2 cellular contexts compared by ENCODE assay signal in the genomic region with DNA sequence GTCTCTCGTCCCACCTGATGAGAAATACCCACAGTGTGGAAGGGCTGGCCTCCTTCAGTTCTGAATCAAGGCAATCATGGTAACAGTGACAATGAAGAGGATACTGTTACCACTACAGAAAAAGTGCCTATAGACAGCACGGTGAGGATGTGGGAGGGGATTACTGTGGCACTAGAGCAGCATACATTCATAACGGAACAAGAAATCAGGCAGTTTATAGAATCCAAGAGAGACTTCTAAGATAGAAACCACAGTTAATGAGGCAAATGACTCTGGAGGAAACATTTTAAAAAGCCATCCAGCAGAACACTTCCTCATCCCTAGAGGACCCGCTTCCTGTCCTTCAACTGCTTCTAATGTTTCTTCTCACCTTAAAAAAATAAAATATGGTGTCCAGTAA.
A peak's percentile ranks its signal among the peaks of the same experiment; 100 is the strongest.
TF ChIP-seq lines count a peak whose summit lies in the region.

No MANE protein-coding gene starts in this region.

TF ChIP-seq in GM12891, 5 proteins besides CTCF, POLR2A, EP300 and RAD21:
- TF ChIP-seq SPI1 (IDR thresholded peaks at IDR 0.05; ENCODE audit: low read depth, low read length) (peak; percentile 73), PAX5 (IDR thresholded peaks at IDR 0.05; ENCODE audit: insufficient read depth, low read length, severe bottlenecking) (no peak)

TF ChIP-seq in GM12878, 131 proteins besides CTCF, POLR2A, EP300 and RAD21:
- TF ChIP-seq POU2F2 (IDR thresholded peaks at IDR 0.05; ENCODE audit: borderline replicate concordance, low read depth, low read length) (no peak), CREM (IDR thresholded peaks at IDR 0.05; ENCODE audit: low read depth) (peak; percentile 33; the same call in 1 of the 2 replicates), JUNB (IDR thresholded peaks at IDR 0.05) (peak; percentile 85), ETV6 (conservative IDR thresholded peaks at IDR 0.05 in 1 of 2, IDR thresholded peaks at IDR 0.05 in 1 of 2; ENCODE audit: borderline replicate concordance in 1 of 2, low read depth in 1 of 2) (peak in 1 of 2 experiments; percentile 96; a peak in 2 of 4 replicates), RUNX3 (IDR thresholded peaks at IDR 0.05; ENCODE audit: low read length) (peak; percentile 90), DPF2 (IDR thresholded peaks at IDR 0.05) (peak; percentile 60), EED (IDR thresholded peaks at IDR 0.05; ENCODE audit: low read depth) (peak; percentile 76), CBX5 (IDR thresholded peaks at IDR 0.05; ENCODE audit: low read depth) (0 out of 2 replicates have a peak, but pooled peaks have one; percentile 75), BRCA1 (IDR thresholded peaks at IDR 0.05; ENCODE audit: low read depth, low read length) (no peak), ATF7 (IDR thresholded peaks at IDR 0.05; ENCODE audit: low read depth) (0 out of 2 replicates have a peak, but pooled peaks have one; percentile 19), CBX3 (IDR thresholded peaks at IDR 0.05; ENCODE audit: borderline replicate concordance, low read depth) (no peak), IKZF2 (IDR thresholded peaks at IDR 0.05) (peak; percentile 54 to 77), CHD2 (IDR thresholded peaks at IDR 0.05; ENCODE audit: borderline replicate concordance, low read depth, low read length) (no peak), GABPA (IDR thresholded peaks at IDR 0.05; ENCODE audit: low read depth) (peak; percentile 49; the same call in 1 of the 2 replicates), MTA3 (IDR thresholded peaks at IDR 0.05; ENCODE audit: borderline replicate concordance, low read length) (peak; percentile 29; the same call in 1 of the 2 replicates), IRF4 (IDR thresholded peaks at IDR 0.05; ENCODE audit: low read depth, low read length) (peak; percentile 56; the same call in 1 of the 2 replicates), SPI1 (IDR thresholded peaks at IDR 0.05; ENCODE audit: borderline replicate concordance, insufficient read depth, low read depth, low read length) (peak; percentile 65; the same call in 1 of the 2 replicates), SIX5 (IDR thresholded peaks at IDR 0.05; ENCODE audit: low read depth, low read length, severe bottlenecking) (no peak), FOXM1 (IDR thresholded peaks at IDR 0.05; ENCODE audit: low read depth, low read length) (peak; percentile 45; the same call in 1 of the 2 replicates), CREB1 (IDR thresholded peaks at IDR 0.05; ENCODE audit: low read depth) (0 out of 2 replicates have a peak, but pooled peaks have one; percentile 7), MEF2A (IDR thresholded peaks at IDR 0.05; ENCODE audit: insufficient read depth, low read depth, low read length) (0 out of 2 replicates have a peak, but pooled peaks have one; percentile 28), NBN (IDR thresholded peaks at IDR 0.05) (0 out of 2 replicates have a peak, but pooled peaks have one; percentile 38), IKZF1 (conservative IDR thresholded peaks at IDR 0.05) (peak; percentile 79), RB1 (IDR thresholded peaks at IDR 0.05; ENCODE audit: borderline replicate concordance) (no peak), PML (IDR thresholded peaks at IDR 0.05; ENCODE audit: low read length) (peak; percentile 46; the same call in 1 of the 2 replicates), PAX5 (IDR thresholded peaks at IDR 0.05; ENCODE audit: borderline replicate concordance, low read depth, low read length) (no peak), NFIC (IDR thresholded peaks at IDR 0.05; ENCODE audit: low read depth, low read length) (peak; percentile 70), POLR2AphosphoS2 (IDR thresholded peaks at IDR 0.05; ENCODE audit: low read depth, low read length) (0 out of 2 replicates have a peak, but pooled peaks have one; percentile 34), MTA2 (IDR thresholded peaks at IDR 0.05; ENCODE audit: low read depth) (peak; percentile 75), BCL11A (IDR thresholded peaks at IDR 0.05; ENCODE audit: low read depth, low read length) (peak; percentile 70)
- TF ChIP-seq, protein P1, sequence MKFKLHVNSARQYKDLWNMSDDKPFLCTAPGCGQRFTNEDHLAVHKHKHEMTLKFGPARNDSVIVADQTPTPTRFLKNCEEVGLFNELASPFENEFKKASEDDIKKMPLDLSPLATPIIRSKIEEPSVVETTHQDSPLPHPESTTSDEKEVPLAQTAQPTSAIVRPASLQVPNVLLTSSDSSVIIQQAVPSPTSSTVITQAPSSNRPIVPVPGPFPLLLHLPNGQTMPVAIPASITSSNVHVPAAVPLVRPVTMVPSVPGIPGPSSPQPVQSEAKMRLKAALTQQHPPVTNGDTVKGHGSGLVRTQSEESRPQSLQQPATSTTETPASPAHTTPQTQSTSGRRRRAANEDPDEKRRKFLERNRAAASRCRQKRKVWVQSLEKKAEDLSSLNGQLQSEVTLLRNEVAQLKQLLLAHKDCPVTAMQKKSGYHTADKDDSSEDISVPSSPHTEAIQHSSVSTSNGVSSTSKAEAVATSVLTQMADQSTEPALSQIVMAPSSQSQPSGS (IDR thresholded peaks at IDR 0.05; ENCODE audit: low read length), result peak; percentile 47; the same call in 1 of the 2 replicates
- TF ChIP-seq, protein P2, sequence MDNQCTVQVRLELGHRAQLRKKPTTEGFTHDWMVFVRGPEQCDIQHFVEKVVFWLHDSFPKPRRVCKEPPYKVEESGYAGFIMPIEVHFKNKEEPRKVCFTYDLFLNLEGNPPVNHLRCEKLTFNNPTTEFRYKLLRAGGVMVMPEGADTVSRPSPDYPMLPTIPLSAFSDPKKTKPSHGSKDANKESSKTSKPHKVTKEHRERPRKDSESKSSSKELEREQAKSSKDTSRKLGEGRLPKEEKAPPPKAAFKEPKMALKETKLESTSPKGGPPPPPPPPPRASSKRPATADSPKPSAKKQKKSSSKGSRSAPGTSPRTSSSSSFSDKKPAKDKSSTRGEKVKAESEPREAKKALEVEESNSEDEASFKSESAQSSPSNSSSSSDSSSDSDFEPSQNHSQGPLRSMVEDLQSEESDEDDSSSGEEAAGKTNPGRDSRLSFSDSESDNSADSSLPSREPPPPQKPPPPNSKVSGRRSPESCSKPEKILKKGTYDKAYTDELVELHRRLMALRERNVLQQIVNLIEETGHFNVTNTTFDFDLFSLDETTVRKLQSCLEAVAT (IDR thresholded peaks at IDR 0.05), result no peak
- TF ChIP-seq, protein P3, sequence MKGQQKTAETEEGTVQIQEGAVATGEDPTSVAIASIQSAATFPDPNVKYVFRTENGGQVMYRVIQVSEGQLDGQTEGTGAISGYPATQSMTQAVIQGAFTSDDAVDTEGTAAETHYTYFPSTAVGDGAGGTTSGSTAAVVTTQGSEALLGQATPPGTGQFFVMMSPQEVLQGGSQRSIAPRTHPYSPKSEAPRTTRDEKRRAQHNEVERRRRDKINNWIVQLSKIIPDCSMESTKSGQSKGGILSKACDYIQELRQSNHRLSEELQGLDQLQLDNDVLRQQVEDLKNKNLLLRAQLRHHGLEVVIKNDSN (IDR thresholded peaks at IDR 0.05; ENCODE audit: borderline replicate concordance, extremely low read length, insufficient read depth, low read depth, low read length), result no peak
- TF ChIP-seq, protein P4, sequence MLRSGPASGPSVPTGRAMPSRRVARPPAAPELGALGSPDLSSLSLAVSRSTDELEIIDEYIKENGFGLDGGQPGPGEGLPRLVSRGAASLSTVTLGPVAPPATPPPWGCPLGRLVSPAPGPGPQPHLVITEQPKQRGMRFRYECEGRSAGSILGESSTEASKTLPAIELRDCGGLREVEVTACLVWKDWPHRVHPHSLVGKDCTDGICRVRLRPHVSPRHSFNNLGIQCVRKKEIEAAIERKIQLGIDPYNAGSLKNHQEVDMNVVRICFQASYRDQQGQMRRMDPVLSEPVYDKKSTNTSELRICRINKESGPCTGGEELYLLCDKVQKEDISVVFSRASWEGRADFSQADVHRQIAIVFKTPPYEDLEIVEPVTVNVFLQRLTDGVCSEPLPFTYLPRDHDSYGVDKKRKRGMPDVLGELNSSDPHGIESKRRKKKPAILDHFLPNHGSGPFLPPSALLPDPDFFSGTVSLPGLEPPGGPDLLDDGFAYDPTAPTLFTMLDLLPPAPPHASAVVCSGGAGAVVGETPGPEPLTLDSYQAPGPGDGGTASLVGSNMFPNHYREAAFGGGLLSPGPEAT (IDR thresholded peaks at IDR 0.05; ENCODE audit: low read depth), result 0 out of 2 replicates have a peak, but pooled peaks have one; percentile 45
- TF ChIP-seq, protein P5, sequence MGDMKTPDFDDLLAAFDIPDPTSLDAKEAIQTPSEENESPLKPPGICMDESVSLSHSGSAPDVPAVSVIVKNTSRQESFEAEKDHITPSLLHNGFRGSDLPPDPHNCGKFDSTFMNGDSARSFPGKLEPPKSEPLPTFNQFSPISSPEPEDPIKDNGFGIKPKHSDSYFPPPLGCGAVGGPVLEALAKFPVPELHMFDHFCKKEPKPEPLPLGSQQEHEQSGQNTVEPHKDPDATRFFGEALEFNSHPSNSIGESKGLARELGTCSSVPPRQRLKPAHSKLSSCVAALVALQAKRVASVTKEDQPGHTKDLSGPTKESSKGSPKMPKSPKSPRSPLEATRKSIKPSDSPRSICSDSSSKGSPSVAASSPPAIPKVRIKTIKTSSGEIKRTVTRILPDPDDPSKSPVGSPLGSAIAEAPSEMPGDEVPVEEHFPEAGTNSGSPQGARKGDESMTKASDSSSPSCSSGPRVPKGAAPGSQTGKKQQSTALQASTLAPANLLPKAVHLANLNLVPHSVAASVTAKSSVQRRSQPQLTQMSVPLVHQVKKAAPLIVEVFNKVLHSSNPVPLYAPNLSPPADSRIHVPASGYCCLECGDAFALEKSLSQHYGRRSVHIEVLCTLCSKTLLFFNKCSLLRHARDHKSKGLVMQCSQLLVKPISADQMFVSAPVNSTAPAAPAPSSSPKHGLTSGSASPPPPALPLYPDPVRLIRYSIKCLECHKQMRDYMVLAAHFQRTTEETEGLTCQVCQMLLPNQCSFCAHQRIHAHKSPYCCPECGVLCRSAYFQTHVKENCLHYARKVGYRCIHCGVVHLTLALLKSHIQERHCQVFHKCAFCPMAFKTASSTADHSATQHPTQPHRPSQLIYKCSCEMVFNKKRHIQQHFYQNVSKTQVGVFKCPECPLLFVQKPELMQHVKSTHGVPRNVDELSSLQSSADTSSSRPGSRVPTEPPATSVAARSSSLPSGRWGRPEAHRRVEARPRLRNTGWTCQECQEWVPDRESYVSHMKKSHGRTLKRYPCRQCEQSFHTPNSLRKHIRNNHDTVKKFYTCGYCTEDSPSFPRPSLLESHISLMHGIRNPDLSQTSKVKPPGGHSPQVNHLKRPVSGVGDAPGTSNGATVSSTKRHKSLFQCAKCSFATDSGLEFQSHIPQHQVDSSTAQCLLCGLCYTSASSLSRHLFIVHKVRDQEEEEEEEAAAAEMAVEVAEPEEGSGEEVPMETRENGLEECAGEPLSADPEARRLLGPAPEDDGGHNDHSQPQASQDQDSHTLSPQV (IDR thresholded peaks at IDR 0.05), result no peak
- TF ChIP-seq, protein P6, sequence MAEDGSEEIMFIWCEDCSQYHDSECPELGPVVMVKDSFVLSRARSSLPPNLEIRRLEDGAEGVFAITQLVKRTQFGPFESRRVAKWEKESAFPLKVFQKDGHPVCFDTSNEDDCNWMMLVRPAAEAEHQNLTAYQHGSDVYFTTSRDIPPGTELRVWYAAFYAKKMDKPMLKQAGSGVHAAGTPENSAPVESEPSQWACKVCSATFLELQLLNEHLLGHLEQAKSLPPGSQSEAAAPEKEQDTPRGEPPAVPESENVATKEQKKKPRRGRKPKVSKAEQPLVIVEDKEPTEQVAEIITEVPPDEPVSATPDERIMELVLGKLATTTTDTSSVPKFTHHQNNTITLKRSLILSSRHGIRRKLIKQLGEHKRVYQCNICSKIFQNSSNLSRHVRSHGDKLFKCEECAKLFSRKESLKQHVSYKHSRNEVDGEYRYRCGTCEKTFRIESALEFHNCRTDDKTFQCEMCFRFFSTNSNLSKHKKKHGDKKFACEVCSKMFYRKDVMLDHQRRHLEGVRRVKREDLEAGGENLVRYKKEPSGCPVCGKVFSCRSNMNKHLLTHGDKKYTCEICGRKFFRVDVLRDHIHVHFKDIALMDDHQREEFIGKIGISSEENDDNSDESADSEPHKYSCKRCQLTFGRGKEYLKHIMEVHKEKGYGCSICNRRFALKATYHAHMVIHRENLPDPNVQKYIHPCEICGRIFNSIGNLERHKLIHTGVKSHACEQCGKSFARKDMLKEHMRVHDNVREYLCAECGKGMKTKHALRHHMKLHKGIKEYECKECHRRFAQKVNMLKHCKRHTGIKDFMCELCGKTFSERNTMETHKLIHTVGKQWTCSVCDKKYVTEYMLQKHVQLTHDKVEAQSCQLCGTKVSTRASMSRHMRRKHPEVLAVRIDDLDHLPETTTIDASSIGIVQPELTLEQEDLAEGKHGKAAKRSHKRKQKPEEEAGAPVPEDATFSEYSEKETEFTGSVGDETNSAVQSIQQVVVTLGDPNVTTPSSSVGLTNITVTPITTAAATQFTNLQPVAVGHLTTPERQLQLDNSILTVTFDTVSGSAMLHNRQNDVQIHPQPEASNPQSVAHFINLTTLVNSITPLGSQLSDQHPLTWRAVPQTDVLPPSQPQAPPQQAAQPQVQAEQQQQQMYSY (CRISPR knock-in tag; IDR thresholded peaks at IDR 0.05), result no peak
- TF ChIP-seq, protein P7, sequence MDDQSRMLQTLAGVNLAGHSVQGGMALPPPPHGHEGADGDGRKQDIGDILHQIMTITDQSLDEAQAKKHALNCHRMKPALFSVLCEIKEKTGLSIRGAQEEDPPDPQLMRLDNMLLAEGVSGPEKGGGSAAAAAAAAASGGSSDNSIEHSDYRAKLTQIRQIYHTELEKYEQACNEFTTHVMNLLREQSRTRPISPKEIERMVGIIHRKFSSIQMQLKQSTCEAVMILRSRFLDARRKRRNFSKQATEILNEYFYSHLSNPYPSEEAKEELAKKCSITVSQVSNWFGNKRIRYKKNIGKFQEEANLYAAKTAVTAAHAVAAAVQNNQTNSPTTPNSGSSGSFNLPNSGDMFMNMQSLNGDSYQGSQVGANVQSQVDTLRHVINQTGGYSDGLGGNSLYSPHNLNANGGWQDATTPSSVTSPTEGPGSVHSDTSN (IDR thresholded peaks at IDR 0.05; ENCODE audit: insufficient replicate concordance, low read depth, low read length), result no peak
